ENCODE assay signal across 16 cellular contexts in the genomic region with DNA sequence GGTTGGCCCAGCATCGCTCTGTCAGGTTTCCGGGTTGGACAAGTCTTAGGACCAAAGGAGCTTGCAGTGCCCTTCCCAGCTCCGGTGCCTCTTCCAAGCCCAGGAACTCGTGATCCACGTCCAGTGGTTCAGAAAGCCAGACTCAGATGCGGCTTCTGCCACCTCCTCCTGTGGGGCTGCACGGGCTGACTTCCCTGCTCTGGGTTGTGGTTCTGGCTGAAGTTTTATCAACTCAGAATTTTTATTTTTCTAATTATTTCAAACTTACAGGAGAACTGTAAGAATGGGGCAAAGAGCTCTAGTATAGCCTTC.
A peak's percentile ranks its signal among the peaks of the same experiment; 100 is the strongest.
DNase-seq lines count a peak whose midpoint lies in the region; ATAC-seq, FAIRE-seq and TF ChIP-seq lines count a peak whose summit lies in the region.
"Had no signal": no experiment of that assay in that cellular context is flagged by ENCODE, and none has a peak within 500 bp of the region (broad histone marks: within the 10 kb centered on the region; RNA-seq: fewer than 3 reads in every experiment).

No MANE protein-coding gene starts in this region.

- intact Hi-C loops in kidney (cut with DNase I), result no loop called here
- intact Hi-C loops in activated CD4-positive, alpha-beta T cell treated with anti-CD3 and anti-CD28 coated beads for 36 hours (cut with DNase I, micrococcal nuclease), result no loop called here

- no peaks in the 10 kb centered on the region for H3K9me3 Mint-ChIP-seq in activated CD4-positive, alpha-beta T cell treated with anti-CD3 and anti-CD28 coated beads for 36 hours (ENCODE audit: low read depth)

- H3K27me3 ChIP-seq in Karpas-422 (ENCODE audit: low read length) (no peaks in the 10 kb centered on the region), subcutaneous abdominal adipose tissue (ENCODE audit: control insufficient read depth in 5 of 5, insufficient read depth in 4 of 5, low read length in 5 of 5) (no peaks in the 10 kb centered on the region)
- H3K27me3 ChIP-seq: MG63 had no signal

- H3K4me1 ChIP-seq in Karpas-422 (ENCODE audit: low read length) (peaks cover 59% of the 10 kb centered on the region), kidney (ENCODE audit: control insufficient read depth in 1 of 2, insufficient read depth in 1 of 2, low read depth in 1 of 2, low read length in 2 of 2) (peaks cover 52 to 55% of the 10 kb centered on the region in 2 donors), subcutaneous abdominal adipose tissue (ENCODE audit: control insufficient read depth in 5 of 5, insufficient read depth in 5 of 5, low read length in 5 of 5) (peaks cover 3 to 41% (median 17%) of the 10 kb centered on the region in 5 donors)

- H3K4me3 ChIP-seq in Karpas-422 (ENCODE audit: low read length) (no peak overlapping the region), kidney (ENCODE audit: low read length in 2 of 2) (no peak overlapping the region), subcutaneous abdominal adipose tissue (ENCODE audit: low read depth in 1 of 5, low read length in 5 of 5) (no peak overlapping the region)
- H3K4me3 ChIP-seq: MG63 had no signal

- H3K4me1 Mint-ChIP-seq in T-helper 17 cell, result peaks cover 12% of the 10 kb centered on the region
- H3K4me1 Mint-ChIP-seq in activated CD4-positive, alpha-beta T cell treated with anti-CD3 and anti-CD28 coated beads for 36 hours, result no peaks in the 10 kb centered on the region

- no peaks in the 10 kb centered on the region for H3K79me2 ChIP-seq in Karpas-422 (ENCODE audit: low read length)

- no peaks in the 10 kb centered on the region for H3K27me3 Mint-ChIP-seq in T-helper 17 cell
- no peaks in the 10 kb centered on the region for H3K27me3 Mint-ChIP-seq in activated CD4-positive, alpha-beta T cell treated with anti-CD3 and anti-CD28 coated beads for 36 hours

- no peaks in the 10 kb centered on the region for H3K9me3 ChIP-seq in Karpas-422 (ENCODE audit: low read length)
- H3K9me3 ChIP-seq in T-helper 17 cell (ENCODE audit: control insufficient read depth, low read length, poor library complexity, severe bottlenecking), result no peaks in the 10 kb centered on the region
- no peaks in the 10 kb centered on the region for H3K9me3 ChIP-seq in kidney (ENCODE audit: control insufficient read depth in 1 of 2, low read length in 2 of 2)
- no peaks in the 10 kb centered on the region for H3K9me3 ChIP-seq in subcutaneous abdominal adipose tissue (ENCODE audit: control insufficient read depth in 5 of 5, low read length in 5 of 5)
- H3K9me3 ChIP-seq: MG63 had no signal

- TF ChIP-seq CTCF in kidney (IDR thresholded peaks at IDR 0.05; ENCODE audit: borderline replicate concordance, extremely low read depth, insufficient read depth), result no peak

- ATAC-seq in T-helper 17 cell, result no peak
- ATAC-seq in activated CD4-positive, alpha-beta T cell treated with anti-CD3 and anti-CD28 coated beads for 36 hours, result no peak

- H4K20me1 ChIP-seq in Karpas-422 (ENCODE audit: insufficient read depth, low read depth, low read length), result no peaks in the 10 kb centered on the region

- no peaks in the 10 kb centered on the region for H3K9me2 ChIP-seq in Karpas-422 (replicated peaks; ENCODE audit: insufficient read depth, low read length)

- H3K9ac ChIP-seq in Karpas-422 (ENCODE audit: low read length), result no peak overlapping the region
- peak overlapping the region in 1 of 2 donors; percentile 60 for H3K9ac ChIP-seq in kidney (ENCODE audit: low read length in 2 of 2)
- peak overlapping the region in 1 of 5 donors; percentile 4 for H3K9ac ChIP-seq in subcutaneous abdominal adipose tissue (ENCODE audit: low read length in 5 of 5)
- H3K9ac ChIP-seq: KMS-11 had no signal

- POLR2A ChIA-PET in activated CD4-positive, alpha-beta T cell treated with anti-CD3 and anti-CD28 coated beads for 36 hours (lab: Charles Lee), result no interaction called here

- DNase-seq in Karpas-422, result no peak
- no peak for DNase-seq in T-helper 17 cell
- no peak for DNase-seq in kidney
- no peak for DNase-seq in activated CD4-positive, alpha-beta T cell treated with anti-CD3 and anti-CD28 coated beads for 36 hours
- no peak for DNase-seq in NCI-H345 (lab: John Stamatoyannopoulos, UW)
- DNase-seq in A172 (ENCODE audit: low spot score), result no peak
- DNase-seq: ACHN, MG63, NCI-H1092 treated with DMSO at 0.1 percent for 48 hours, NCI-H2081, Right ventricle myocardium superior had no signal

- peak overlapping the region; percentile 53 for H3K27ac ChIP-seq in Karpas-422 (ENCODE audit: low read length)
- H3K27ac ChIP-seq in kidney (ENCODE audit: low read depth in 2 of 2, low read length in 2 of 2), result peak overlapping the region; percentile 84 to 90
- peak overlapping the region; percentile 80 for H3K27ac ChIP-seq in subcutaneous abdominal adipose tissue (ENCODE audit: low read depth, low read length)
- H3K27ac ChIP-seq: C4-2B, KMS-11 had no signal

- no peak overlapping the region for H2AFZ ChIP-seq in Karpas-422 (ENCODE audit: low read length)

- 0 out of 2 replicates have a peak, but pooled peaks cover 3% of the 10 kb centered on the region for H3K36me3 ChIP-seq in Karpas-422 (ENCODE audit: insufficient read depth, low read length)
- H3K36me3 ChIP-seq in kidney (ENCODE audit: control insufficient read depth in 1 of 2, insufficient read depth in 2 of 2, low read length in 2 of 2), result peaks cover 16 to 34% of the 10 kb centered on the region in 2 donors
- H3K36me3 ChIP-seq in subcutaneous abdominal adipose tissue (ENCODE audit: control insufficient read depth in 5 of 5, insufficient read depth in 5 of 5, low read length in 5 of 5), result peaks cover 0 to 69% (median 53%) of the 10 kb centered on the region in 5 donors
- H3K36me3 ChIP-seq: MG63 had no signal

- FAIRE-seq in kidney (lab: Jason Lieb, UNC), result no peak
- FAIRE-seq: D721Med, H1 had no signal

- no peak overlapping the region for H3K4me2 ChIP-seq in Karpas-422 (ENCODE audit: low read depth, low read length, poor library complexity, severe bottlenecking)
- H3K4me2 ChIP-seq: KMS-11 had no signal

- CTCF ChIA-PET in activated CD4-positive, alpha-beta T cell treated with anti-CD3 and anti-CD28 coated beads for 36 hours (lab: Charles Lee), result interaction anchor here (0.9 kb wide), 1 partner anchor 92 kb away, joined by 4 read pairs; no protein-coding TSS in a partner anchor

- peak overlapping the region; percentile 69 for H3K27ac Mint-ChIP-seq in T-helper 17 cell
- no peak overlapping the region for H3K27ac Mint-ChIP-seq in activated CD4-positive, alpha-beta T cell treated with anti-CD3 and anti-CD28 coated beads for 36 hours

- no peak overlapping the region for H3K4me3 Mint-ChIP-seq in T-helper 17 cell
- no peak overlapping the region for H3K4me3 Mint-ChIP-seq in activated CD4-positive, alpha-beta T cell treated with anti-CD3 and anti-CD28 coated beads for 36 hours

- H3K36me3 Mint-ChIP-seq in T-helper 17 cell (ENCODE audit: low read depth), result no peaks in the 10 kb centered on the region
- peaks cover 10% of the 10 kb centered on the region for H3K36me3 Mint-ChIP-seq in activated CD4-positive, alpha-beta T cell treated with anti-CD3 and anti-CD28 coated beads for 36 hours (ENCODE audit: low read depth)
